8 cellular contexts compared by ENCODE assay signal in the genomic region with DNA sequence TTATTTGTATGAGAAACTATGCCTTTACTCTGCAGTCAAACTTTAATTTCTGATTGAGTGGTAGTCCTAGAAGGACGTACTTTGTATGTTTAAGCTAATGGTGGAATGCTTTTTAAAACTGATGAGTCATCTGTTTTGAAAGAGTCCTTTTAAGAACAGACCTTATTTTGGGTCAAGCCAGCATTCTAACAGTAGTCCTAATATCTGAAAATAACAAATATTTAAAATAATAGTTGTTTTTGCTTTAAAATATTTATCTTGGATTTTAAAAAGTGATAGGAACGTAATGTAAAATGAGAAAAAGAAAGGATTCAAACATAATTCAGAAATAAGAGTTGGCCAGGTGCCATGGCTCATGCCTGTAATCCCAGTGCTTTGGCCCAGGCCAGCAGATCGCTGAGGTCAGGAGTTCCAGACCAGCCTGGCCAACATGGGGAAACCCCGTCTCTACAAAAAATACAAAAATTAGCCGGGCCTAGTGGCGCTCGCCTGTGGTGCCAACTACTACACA. TPM values are rescaled to one million over a fixed set of nuclear protein-coding genes. Genes with fewer than 3 reads are reported as not detected.
DNase-seq lines count a peak whose midpoint lies in the region; TF ChIP-seq lines count a peak whose summit lies in the region.

No MANE protein-coding gene starts in this region.

- in situ Hi-C loops in SK-MEL-5 (cut with HindIII; ENCODE audit: low pct_unique_long_range_greater_than_20kb, low sequenced_read_pairs), result no loop called here

- no peaks in the 10 kb centered on the region for H3K9me3 Mint-ChIP-seq in activated naive CD4-positive, alpha-beta T cell treated with anti-CD3 and anti-CD28 coated beads for 36 hours
- no peaks in the 10 kb centered on the region for H3K9me3 Mint-ChIP-seq in progenitor cell of endocrine pancreas (ENCODE audit: low read depth)

- no peak overlapping the region for H3K27ac Mint-ChIP-seq in activated naive CD4-positive, alpha-beta T cell treated with anti-CD3 and anti-CD28 coated beads for 36 hours
- H3K27ac Mint-ChIP-seq in progenitor cell of endocrine pancreas, result no peak overlapping the region

- H3K27me3 Mint-ChIP-seq in activated naive CD4-positive, alpha-beta T cell treated with anti-CD3 and anti-CD28 coated beads for 36 hours (ENCODE audit: low read depth), result no peaks in the 10 kb centered on the region
- H3K27me3 Mint-ChIP-seq in progenitor cell of endocrine pancreas, result peaks cover 3% of the 10 kb centered on the region

- CTCF ChIA-PET in activated naive CD4-positive, alpha-beta T cell treated with anti-CD3 and anti-CD28 coated beads for 36 hours (lab: Charles Lee), result interaction anchor here (0.7 to 2.2 kb wide), 5 partner anchors 13 to 529 kb away, joined by 3 to 9 read pairs (median 3); no protein-coding TSS in a partner anchor

- peak overlapping the region; percentile 48 for H3K4me3 Mint-ChIP-seq in activated naive CD4-positive, alpha-beta T cell treated with anti-CD3 and anti-CD28 coated beads for 36 hours
- peak overlapping the region; percentile 83 for H3K4me3 Mint-ChIP-seq in progenitor cell of endocrine pancreas (ENCODE audit: low read depth)

- peaks cover 27% of the 10 kb centered on the region for H3K4me1 Mint-ChIP-seq in activated naive CD4-positive, alpha-beta T cell treated with anti-CD3 and anti-CD28 coated beads for 36 hours (ENCODE audit: low read depth)
- peaks cover 14% of the 10 kb centered on the region for H3K4me1 Mint-ChIP-seq in progenitor cell of endocrine pancreas (ENCODE audit: low read depth)

- DNase-seq in activated naive CD4-positive, alpha-beta T cell treated with anti-CD3 and anti-CD28 coated beads for 36 hours, result no peak
- DNase-seq in activated naive CD4-positive, alpha-beta T cell treated with anti-CD3 and anti-CD28 coated beads, Interleukin-2, amount 50 U/mL, for 16 hours, result no peak
- peak; percentile 61 for DNase-seq in SK-MEL-5 (ENCODE audit: low read depth, low spot score)
- DNase-seq in fibroblast of peridontal ligament (ENCODE audit: extremely low read depth), result peak; percentile 88
- DNase-seq in progenitor cell of endocrine pancreas (ENCODE audit: low spot score, unreplicated experiment), result no peak
- DNase-seq in islet precursor cell, result no peak
- no peak for DNase-seq in iPS-NIHi7 (ENCODE audit: extremely low spot score)
- no peak for DNase-seq in stimulated activated naive CD4-positive, alpha-beta T cell (lab: John Stamatoyannopoulos, UW)

- TF ChIP-seq CTCF in progenitor cell of endocrine pancreas (IDR thresholded peaks at IDR 0.05; ENCODE audit: unreplicated experiment), result no peak

- peaks cover 7% of the 10 kb centered on the region for H3K36me3 Mint-ChIP-seq in activated naive CD4-positive, alpha-beta T cell treated with anti-CD3 and anti-CD28 coated beads for 36 hours (ENCODE audit: low read depth)
- peaks cover 3% of the 10 kb centered on the region for H3K36me3 Mint-ChIP-seq in progenitor cell of endocrine pancreas (ENCODE audit: insufficient read depth)

- intact Hi-C loops in activated naive CD4-positive, alpha-beta T cell treated with anti-CD3 and anti-CD28 coated beads for 36 hours (cut with micrococcal nuclease), result no loop called here

RNA-seq across cellular contexts. Expression of a gene that starts 1.3 kb away (rescaled TPM):
- total RNA-seq in activated naive CD4-positive, alpha-beta T cell treated with anti-CD3 and anti-CD28 coated beads for 36 hours, result 10 to 100 TPM; 17.6 to 18.0 TPM
- total RNA-seq in SK-MEL-5 (2014; rRNA removed; shearing (Covaris generic)), result 53.7 and 58.3 TPM in 2 replicates
- polyA plus RNA-seq in SK-MEL-5 (2015; cell fraction: cytosol; rRNA removed), result 30.5 and 39.2 TPM in 2 replicates
- polyA plus RNA-seq in SK-MEL-5 (2015; cell fraction: nucleus; rRNA removed), result 13.1 and 16.3 TPM in 2 replicates
- 14.0 and 15.5 TPM in 2 replicates for total RNA-seq in progenitor cell of endocrine pancreas

Comparison
In these comparisons a context has a peak if more than half of its experiments do, and no peak if none do; other contexts are left out.
1. DNase-seq: peak in SK-MEL-5 (single experiment) and fibroblast of peridontal ligament (single experiment); none in activated naive CD4-positive, alpha-beta T cell treated with anti-CD3 and anti-CD28 coated beads for 36 hours (single experiment), activated naive CD4-positive, alpha-beta T cell treated with anti-CD3 and anti-CD28 coated beads, Interleukin-2, amount 50 U/mL, for 16 hours (single experiment), progenitor cell of endocrine pancreas (single experiment), islet precursor cell (single experiment), iPS-NIHi7 (single experiment) and stimulated activated naive CD4-positive, alpha-beta T cell (0 of 6).